Comparison of ENCODE assay signal across 8 cellular contexts in the genomic region with DNA sequence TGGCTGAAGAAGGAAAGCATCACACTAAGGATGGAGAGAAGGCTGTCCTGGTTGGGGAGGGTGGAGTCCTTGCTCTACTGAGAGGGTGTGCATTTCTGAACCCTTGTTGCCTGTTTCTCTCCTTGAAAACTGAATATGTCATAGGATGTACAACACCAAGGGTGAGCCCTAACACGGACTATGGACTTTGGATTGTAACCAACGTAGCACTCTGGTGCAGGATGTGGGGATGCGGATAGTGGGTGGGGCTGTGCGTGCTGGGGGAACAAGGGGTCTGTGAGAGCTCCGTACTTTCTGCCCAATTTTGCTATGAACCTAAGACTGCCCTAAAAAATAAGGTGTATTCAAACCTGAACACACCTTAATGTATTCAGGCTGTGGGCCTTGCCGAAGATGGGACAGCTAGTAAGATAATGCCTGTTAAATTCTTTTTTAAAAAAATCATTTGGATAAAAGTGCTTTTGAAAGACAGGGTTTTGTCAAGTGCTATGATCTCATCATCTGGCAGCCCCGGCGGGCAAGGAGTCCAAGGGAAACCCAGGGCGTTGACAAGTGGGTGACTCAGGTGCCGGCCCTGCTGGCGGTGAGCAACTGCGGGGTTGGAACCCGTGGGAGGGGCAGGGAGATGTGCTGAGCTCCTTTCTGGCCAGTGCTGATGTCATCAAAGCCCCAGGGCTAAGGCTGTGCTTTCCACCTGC. TPM values are rescaled to one million over a fixed set of nuclear protein-coding genes. Genes with fewer than 3 reads are reported as not detected.
A peak's percentile ranks its signal among the peaks of the same experiment; 100 is the strongest.
DNase-seq lines count a peak whose midpoint lies in the region; ATAC-seq and TF ChIP-seq lines count a peak whose summit lies in the region.

No MANE protein-coding gene starts in this region.

- H3K4me3 ChIP-seq in fibroblast of mammary gland (ENCODE audit: control insufficient read depth, low read depth, low read length), result no peak overlapping the region

- ATAC-seq in GM18870 (IDR thresholded peaks at IDR 0.05; ENCODE audit: unreplicated experiment), result no peak

- no peak for TF ChIP-seq CTCF in fibroblast of mammary gland (conservative IDR thresholded peaks at IDR 0.05; ENCODE audit: control insufficient read depth, insufficient read depth, low read depth, low read length)

- peak; percentile 91 for DNase-seq in ELR (ENCODE audit: low read depth)
- DNase-seq in NCI-H69 (lab: John Stamatoyannopoulos, UW), result peak; percentile 37
- peak; percentile 96 for DNase-seq in fibroblast of mammary gland (ENCODE audit: low read depth)
- peak; percentile 44 for DNase-seq in pulmonary artery endothelial cell (ENCODE audit: low read depth, low spot score)
- no peak for DNase-seq in putamen (ENCODE audit: low spot score)
- no peak for DNase-seq in NK-92 treated with Interleukin-12 subunit alpha and Interleukin-12 subunit beta, amount 100 ng/mL, for 24 hours (lab: John Stamatoyannopoulos, UW)
- DNase-seq in activated CD4-positive, CD25-positive, alpha-beta regulatory T cell (lab: John Stamatoyannopoulos, UW), result no peak

RNA-seq across cellular contexts. Expression of a gene that starts 54.0 kb away (rescaled TPM):
- total RNA-seq in pulmonary artery endothelial cell, result 10.5 and 11.9 TPM in 2 replicates

Comparison
In these comparisons a context has a peak if more than half of its experiments do, and no peak if none do; other contexts are left out.
1. DNase-seq: peak in ELR (single experiment), NCI-H69 (single experiment), fibroblast of mammary gland (single experiment) and pulmonary artery endothelial cell (single experiment); none in putamen (single experiment), NK-92 treated with Interleukin-12 subunit alpha and Interleukin-12 subunit beta, amount 100 ng/mL, for 24 hours (single experiment) and activated CD4-positive, CD25-positive, alpha-beta regulatory T cell (0 of 4).